In the genomic region with DNA sequence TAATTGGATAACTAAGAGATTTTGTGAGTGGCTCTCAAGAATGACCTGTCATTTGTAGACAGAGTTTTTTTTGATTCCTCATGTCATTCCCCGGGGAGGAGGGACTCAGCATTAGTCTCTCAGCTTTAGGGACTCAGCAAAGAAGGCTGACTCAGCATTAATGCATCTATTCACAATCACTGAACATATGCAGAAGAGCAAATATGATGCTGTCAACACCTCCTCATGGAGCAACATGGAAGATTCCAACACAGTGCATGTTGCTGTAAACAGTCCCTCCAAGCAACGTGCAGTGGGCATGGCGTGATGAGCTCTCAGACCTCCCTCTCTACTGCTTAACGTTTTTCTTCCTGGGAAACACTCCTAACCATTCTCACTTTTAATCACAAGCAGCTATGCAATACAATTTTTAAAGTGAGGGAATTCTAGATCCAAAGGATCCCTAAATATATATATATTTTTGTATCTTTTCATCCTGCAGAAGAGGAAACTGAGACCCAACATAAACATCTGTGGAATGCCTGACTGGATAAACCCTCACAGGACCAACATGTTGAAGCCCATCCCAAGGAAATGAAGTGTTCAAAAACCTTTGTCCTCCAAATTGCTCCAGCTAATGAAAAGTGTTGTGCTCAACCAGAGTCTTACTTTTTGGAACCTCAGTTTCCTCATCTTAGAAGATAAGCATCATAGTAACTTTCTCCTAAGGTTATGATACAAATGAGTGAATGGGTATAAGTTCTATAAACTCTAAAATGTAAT, we compare ENCODE assay signal across 2 cellular contexts.
TF ChIP-seq lines count a peak whose summit lies in the region.

No MANE protein-coding gene starts in this region.

TF ChIP-seq in HepG2, 621 proteins besides CTCF, POLR2A, EP300 and RAD21:
- TF ChIP-seq TCF7 (IDR thresholded peaks at IDR 0.05; ENCODE audit: low read depth) = no peak
- TF ChIP-seq MAFF (IDR thresholded peaks at IDR 0.05; ENCODE audit: low read depth, low read length) = peak; percentile 100
- TF ChIP-seq JUND (CRISPR knock-in tag; IDR thresholded peaks at IDR 0.05) = no peak
- TF ChIP-seq ZNF720 (CRISPR knock-in tag; IDR thresholded peaks at IDR 0.05) = no peak
- TF ChIP-seq MAFK (conservative IDR thresholded peaks at IDR 0.05 in 1 of 2, IDR thresholded peaks at IDR 0.05 in 1 of 2; ENCODE audit: low read length in 2 of 2) = peak; percentile 99 to 100
- TF ChIP-seq, protein P1, sequence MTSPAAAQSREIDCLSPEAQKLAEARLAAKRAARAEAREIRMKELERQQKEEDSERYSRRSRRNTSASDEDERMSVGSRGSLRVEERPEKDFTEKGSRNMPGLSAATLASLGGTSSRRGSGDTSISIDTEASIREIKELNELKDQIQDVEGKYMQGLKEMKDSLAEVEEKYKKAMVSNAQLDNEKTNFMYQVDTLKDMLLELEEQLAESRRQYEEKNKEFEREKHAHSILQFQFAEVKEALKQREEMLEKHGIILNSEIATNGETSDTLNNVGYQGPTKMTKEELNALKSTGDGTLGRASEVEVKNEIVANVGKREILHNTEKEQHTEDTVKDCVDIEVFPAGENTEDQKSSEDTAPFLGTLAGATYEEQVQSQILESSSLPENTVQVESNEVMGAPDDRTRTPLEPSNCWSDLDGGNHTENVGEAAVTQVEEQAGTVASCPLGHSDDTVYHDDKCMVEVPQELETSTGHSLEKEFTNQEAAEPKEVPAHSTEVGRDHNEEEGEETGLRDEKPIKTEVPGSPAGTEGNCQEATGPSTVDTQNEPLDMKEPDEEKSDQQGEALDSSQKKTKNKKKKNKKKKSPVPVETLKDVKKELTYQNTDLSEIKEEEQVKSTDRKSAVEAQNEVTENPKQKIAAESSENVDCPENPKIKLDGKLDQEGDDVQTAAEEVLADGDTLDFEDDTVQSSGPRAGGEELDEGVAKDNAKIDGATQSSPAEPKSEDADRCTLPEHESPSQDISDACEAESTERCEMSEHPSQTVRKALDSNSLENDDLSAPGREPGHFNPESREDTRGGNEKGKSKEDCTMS (CRISPR knock-in tag; conservative IDR thresholded peaks at IDR 0.05) = no peak
- no peak for TF ChIP-seq MYC (CRISPR knock-in tag; IDR thresholded peaks at IDR 0.05; ENCODE audit: borderline replicate concordance)
- no peak for TF ChIP-seq ZNF251 (CRISPR knock-in tag; IDR thresholded peaks at IDR 0.05)
- no peak for TF ChIP-seq PRDM4 (CRISPR knock-in tag; IDR thresholded peaks at IDR 0.05; ENCODE audit: borderline replicate concordance)
- no peak for TF ChIP-seq GTF3A (CRISPR knock-in tag; conservative IDR thresholded peaks at IDR 0.05)
TF ChIP-seq in HepG2: peak in this region for 2.

TF ChIP-seq in H1, 55 proteins besides CTCF, POLR2A, EP300 and RAD21:
- peak; percentile 93 for TF ChIP-seq MAFK (IDR thresholded peaks at IDR 0.05; ENCODE audit: low read depth, low read length)
- no peak for TF ChIP-seq JUND (IDR thresholded peaks at IDR 0.05; ENCODE audit: low read length)
